Comparison of ENCODE assay signal across 23 cellular contexts in the genomic region with DNA sequence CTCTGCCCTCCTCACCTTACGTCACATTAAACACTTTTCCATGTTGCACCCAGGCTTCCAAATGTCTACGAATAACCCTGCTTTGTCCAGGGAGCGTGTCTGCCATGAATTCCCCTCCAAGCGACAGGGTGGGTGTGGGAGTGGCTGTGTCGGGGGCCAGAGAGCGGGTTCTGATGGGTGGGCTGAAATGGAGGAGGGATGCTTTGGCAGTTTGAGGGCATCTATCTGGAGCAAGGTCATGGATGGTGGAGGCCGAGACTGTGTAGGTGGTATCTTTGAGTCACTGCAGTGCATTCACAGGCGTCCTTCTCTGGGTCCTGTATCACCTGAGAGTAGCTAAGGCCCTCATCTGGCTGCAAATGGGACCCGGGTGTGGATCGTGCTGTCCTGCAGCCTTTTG. TPM values are rescaled to one million over a fixed set of nuclear protein-coding genes. Genes with fewer than 3 reads are reported as not detected.
DNase-seq lines count a peak whose midpoint lies in the region; ATAC-seq, FAIRE-seq and TF ChIP-seq lines count a peak whose summit lies in the region.
"Had no signal": no experiment of that assay in that cellular context is flagged by ENCODE, and none has a peak within 500 bp of the region (broad histone marks: within the 10 kb centered on the region; RNA-seq: fewer than 3 reads in every experiment).

No MANE protein-coding gene starts in this region.

- peak overlapping the region; percentile 25 to 74 (median 39) for H3K27ac Mint-ChIP-seq in nephron

- peaks cover 55% of the 10 kb centered on the region for H3K4me1 Mint-ChIP-seq in nephron

- H3K9me3 ChIP-seq in right cardiac atrium (ENCODE audit: control insufficient read depth, low read length), result no peaks in the 10 kb centered on the region
- H3K9me3 ChIP-seq in H1 (ENCODE audit: insufficient read depth in 2 of 2, low read depth in 1 of 2, low read length in 1 of 2), result no peaks in the 10 kb centered on the region
- no peaks in the 10 kb centered on the region for H3K9me3 ChIP-seq in upper lobe of right lung
- no peaks in the 10 kb centered on the region for H3K9me3 ChIP-seq in SK-N-SH

- POLR2A ChIA-PET in H1 (lab: Charles Lee; ENCODE audit: partially characterized antibody) (interaction anchor here (0.7 kb wide), 1 partner anchor 34 kb away, joined by 3 read pairs; no protein-coding TSS in a partner anchor), SK-N-SH (lab: Yijun Ruan, JAX) (no interaction called here)

- H3K4me3 ChIP-seq in right cardiac atrium (ENCODE audit: low read length), result no peak overlapping the region
- H3K4me3 ChIP-seq in H1 (ENCODE audit: extremely low read depth in 1 of 4, insufficient read depth in 2 of 4, low read depth in 3 of 4, low read length in 4 of 4), result no peak overlapping the region
- H3K4me3 ChIP-seq in upper lobe of right lung, result no peak overlapping the region
- no peak overlapping the region for H3K4me3 ChIP-seq in SK-N-SH (ENCODE audit: low read depth in 2 of 2, low read length in 1 of 2)
- H3K4me3 ChIP-seq: K562 had no signal

- H3K4me1 ChIP-seq in right cardiac atrium (ENCODE audit: control insufficient read depth, insufficient read depth, low read length) (peaks cover 34% of the 10 kb centered on the region), H1 (replicated peaks in 1 of 4; ENCODE audit: control insufficient read depth in 3 of 4, insufficient read depth in 4 of 4, low read length in 3 of 4) (peaks cover 0 to 5% (median 0%) of the 10 kb centered on the region in 4 experiments; a peak in 2 of 7 replicates), upper lobe of right lung (peaks cover 68% of the 10 kb centered on the region), SK-N-SH (ENCODE audit: control insufficient read depth in 1 of 2, insufficient read depth in 2 of 2, low read depth in 1 of 2, low read length in 1 of 2) (peaks cover 0 to 13% of the 10 kb centered on the region in 2 experiments; a peak in 1 of 4 replicates), foreskin keratinocyte (no peaks in the 10 kb centered on the region)

- no peak for TF ChIP-seq EP300 in H1 (IDR thresholded peaks at IDR 0.05; ENCODE audit: borderline replicate concordance in 1 of 2, low read depth in 2 of 2, low read length in 2 of 2)
- no peak for TF ChIP-seq EP300 in SK-N-SH (IDR thresholded peaks at IDR 0.05; ENCODE audit: borderline replicate concordance in 1 of 2, low read depth in 1 of 2, low read length in 1 of 2)

- H4K91ac ChIP-seq in H1 (replicated peaks; ENCODE audit: insufficient read length, low read length), result no peak overlapping the region

- 77% methylated on average over 10 of the region's 10 CpGs for WGBS in right cardiac atrium
- 92% methylated on average over 10 of the region's 10 CpGs; no CpG with 5 or more reads in 1 of the 2 experiments for WGBS in H1 (ENCODE audit: extremely low coverage in 1 of 2, insufficient coverage in 1 of 2, insufficient read length in 1 of 2, insufficient replicate concordance in 2 of 2, low coverage in 1 of 2, low lambda C conversion rate in 2 of 2, missing lambda C conversion rate in 1 of 2), 2 experiments
- 95% methylated on average over 10 of the region's 10 CpGs for WGBS in SK-N-SH (ENCODE audit: low lambda C conversion rate)

- H3K18ac ChIP-seq in H1 (ENCODE audit: extremely low read depth, low read length), result no peak overlapping the region

- DNase-seq in right cardiac atrium (peak in 2 of 3 donors; percentile 24 to 27), Right ventricle myocardium superior (no peak), H1 (ENCODE audit: low read depth in 1 of 2, low spot score in 2 of 2) (no peak), upper lobe of right lung (peak; percentile 44), SHP77 treated with DMSO at 0.1 percent for 48 hours (lab: John Stamatoyannopoulos, UW) (no peak), SK-N-SH (no peak), foreskin keratinocyte (no peak)
- DNase-seq: DMS153, DND-41, MV-4-11, NCI-H1105, NCI-H1436 treated with DMSO at 0.1 percent for 48 hours, NCI-H1930, NCI-H2107, NCI-H526 treated with DMSO at 0.1 percent for 48 hours had no signal

- no peaks in the 10 kb centered on the region for H3K36me3 ChIP-seq in H1 (ENCODE audit: control insufficient read depth in 2 of 4, insufficient read depth in 4 of 4, low read length in 3 of 4)
- H3K36me3 ChIP-seq in upper lobe of right lung, result no peaks in the 10 kb centered on the region
- no peaks in the 10 kb centered on the region for H3K36me3 ChIP-seq in SK-N-SH (replicated peaks in 1 of 2; ENCODE audit: control insufficient read depth in 1 of 2, insufficient read depth in 2 of 2, low read length in 1 of 2)

- TF ChIP-seq RAD21 in H1 (IDR thresholded peaks at IDR 0.05 in 1 of 2, conservative IDR thresholded peaks at IDR 0.05 in 1 of 2; ENCODE audit: low read depth in 2 of 2, low read length in 2 of 2) (no peak), SK-N-SH (IDR thresholded peaks at IDR 0.05; ENCODE audit: low read length) (no peak)

- H2BK120ac ChIP-seq in H1 (replicated peaks; ENCODE audit: low read depth, low read length), result no peak overlapping the region

- H2AFZ ChIP-seq in H1 (ENCODE audit: low read length) (no peak overlapping the region), SK-N-SH (ENCODE audit: low read depth) (no peak overlapping the region)

- no peak for TF ChIP-seq POLR2A in H1 (IDR thresholded peaks at IDR 0.05; ENCODE audit: control extremely low read depth in 1 of 2, low read depth in 2 of 2, low read length in 2 of 2)

- TF ChIP-seq CTCF in H1 (IDR thresholded peaks at IDR 0.05; ENCODE audit: control extremely low read depth in 1 of 3, insufficient read depth in 1 of 3, low read depth in 1 of 3, low read length in 3 of 3), result no peak
- no peak for TF ChIP-seq CTCF in nephron (IDR thresholded peaks at IDR 0.05; ENCODE audit: unreplicated experiment in 3 of 3)
- TF ChIP-seq CTCF in upper lobe of right lung (IDR thresholded peaks at IDR 0.05), result no peak
- no peak for TF ChIP-seq CTCF in SK-N-SH (IDR thresholded peaks at IDR 0.05)
- TF ChIP-seq CTCF in foreskin keratinocyte (conservative IDR thresholded peaks at IDR 0.05), result no peak

- no peak overlapping the region for H2BK20ac ChIP-seq in H1 (ENCODE audit: low read length)

- no peak overlapping the region for H4K5ac ChIP-seq in H1 (ENCODE audit: insufficient read length, low read depth, low read length)

- no peak overlapping the region for H3K14ac ChIP-seq in H1 (ENCODE audit: insufficient read length)

- no peak overlapping the region for H3K4ac ChIP-seq in H1 (replicated peaks; ENCODE audit: insufficient read length, low read depth, low read length)

- H3K9me2 ChIP-seq in SK-N-SH, result no peaks in the 10 kb centered on the region

- no peak overlapping the region for H3K23ac ChIP-seq in H1 (ENCODE audit: insufficient read length)

- no peaks in the 10 kb centered on the region for H3K27me3 ChIP-seq in right cardiac atrium (ENCODE audit: control insufficient read depth, insufficient read depth)
- H3K27me3 ChIP-seq in H1 (replicated peaks in 1 of 4; ENCODE audit: control insufficient read depth in 3 of 4, extremely low read depth in 1 of 4, insufficient read depth in 3 of 4, low read length in 3 of 4), result no peaks in the 10 kb centered on the region
- H3K27me3 ChIP-seq in upper lobe of right lung, result no peaks in the 10 kb centered on the region
- H3K27me3 ChIP-seq in SK-N-SH (ENCODE audit: insufficient read depth), result no peaks in the 10 kb centered on the region
- peaks cover 21% of the 10 kb centered on the region for H3K27me3 ChIP-seq in foreskin keratinocyte

- no peak for FAIRE-seq in H1 (lab: Jason Lieb, UNC)
- FAIRE-seq: GM12892, GM19239, H54, K562 had no signal

- no peak overlapping the region for H2BK12ac ChIP-seq in H1 (ENCODE audit: low read depth, low read length)

- intact Hi-C loops in right cardiac atrium (cut with DNase I) (no loop called here), Right ventricle myocardium superior (cut with DNase I) (no loop called here), upper lobe of right lung (cut with DNase I) (no loop called here)

- H3F3A ChIP-seq in SK-N-SH (replicated peaks; ENCODE audit: insufficient read depth), result peaks cover 4% of the 10 kb centered on the region

- no peaks in the 10 kb centered on the region for H3K79me2 ChIP-seq in H1 (ENCODE audit: control insufficient read depth in 1 of 2, insufficient read depth in 2 of 2, low read length in 2 of 2)
- H3K79me2 ChIP-seq in SK-N-SH (ENCODE audit: insufficient read depth), result peaks cover 100% of the 10 kb centered on the region

- no peak overlapping the region for H2BK5ac ChIP-seq in H1 (ENCODE audit: low read depth, low read length)

- H3K36me3 Mint-ChIP-seq in nephron (ENCODE audit: low read depth), result peaks cover 9% of the 10 kb centered on the region

- CTCF ChIA-PET in H1 (lab: Charles Lee; ENCODE audit: partially characterized antibody) (interaction anchor here (0.7 to 1.6 kb wide), 2 partner anchors 31 to 34 kb away, joined by 3 read pairs; no protein-coding TSS in a partner anchor), SK-N-SH (lab: Yijun Ruan, JAX) (no interaction called here)

- H3K9me3 Mint-ChIP-seq in nephron, result no peaks in the 10 kb centered on the region

- H3K4me2 ChIP-seq in H1 (ENCODE audit: insufficient read depth in 1 of 2, low read depth in 2 of 2, low read length in 2 of 2) (no peak overlapping the region), SK-N-SH (no peak overlapping the region)

- peak overlapping the region; percentile 1; the same call in 1 of the 2 replicates for H4K8ac ChIP-seq in H1 (ENCODE audit: extremely low read depth, insufficient read depth, low read length)

- no peak overlapping the region for H2AK5ac ChIP-seq in H1 (ENCODE audit: low read depth, low read length)

- no peaks in the 10 kb centered on the region for H3K23me2 ChIP-seq in H1 (ENCODE audit: low read depth, low read length)

- H3K9ac ChIP-seq in H1 (replicated peaks in 1 of 4; ENCODE audit: extremely low read depth in 1 of 4, low read depth in 3 of 4, low read length in 3 of 4) (no peak overlapping the region), SK-N-SH (no peak overlapping the region)

- no peaks in the 10 kb centered on the region for H3K27me3 Mint-ChIP-seq in nephron (ENCODE audit: low read depth)

- ATAC-seq in right cardiac atrium (no peak), Right ventricle myocardium superior (ENCODE audit: poor library complexity) (no peak), upper lobe of right lung (no peak), foreskin keratinocyte (no peak)
- ATAC-seq: K562, SK-N-SH treated with all-trans-retinoic acid at 6 μM for 48 hours had no signal

- H3K56ac ChIP-seq in H1 (replicated peaks; ENCODE audit: insufficient read length, low read depth, low read length), result no peak overlapping the region

- no peak overlapping the region for H3K4me3 Mint-ChIP-seq in nephron

- H4K20me1 ChIP-seq in H1 (replicated peaks in 1 of 2; ENCODE audit: control insufficient read depth in 1 of 2, insufficient read depth in 2 of 2, low read length in 2 of 2), result peaks cover 0 to 2% of the 10 kb centered on the region in 2 experiments
- H4K20me1 ChIP-seq in SK-N-SH (ENCODE audit: insufficient read depth), result peaks cover 86% of the 10 kb centered on the region

- H3K27ac ChIP-seq in right cardiac atrium (ENCODE audit: low read length) (no peak overlapping the region), H1 (ENCODE audit: low read depth, low read length) (no peak overlapping the region), upper lobe of right lung (no peak overlapping the region), SK-N-SH (ENCODE audit: low read depth in 2 of 2, low read length in 1 of 2) (no peak overlapping the region), foreskin keratinocyte (no peak overlapping the region)
- H3K27ac ChIP-seq: RWPE1 had no signal

- H2BK15ac ChIP-seq in H1 (ENCODE audit: low read length), result no peak overlapping the region

- H3K79me1 ChIP-seq in H1 (ENCODE audit: low read depth, low read length), result 0 out of 2 replicates have a peak, but pooled peaks cover 2% of the 10 kb centered on the region

RNA-seq across cellular contexts. Expression of a gene that starts 36.6 kb away (rescaled TPM):
- total RNA-seq in right cardiac atrium, result 10 to 100 TPM; 54.5 to 68.8 (median 63.2) TPM
- polyA plus RNA-seq in right cardiac atrium, result 31.6 TPM
- 14.1 TPM for total RNA-seq in Right ventricle myocardium superior
- 7.0 and 7.6 TPM in 2 replicates for total RNA-seq in H1 (2021; fragmentation: NEBNext Ultra II Directional; extraction: Animal tissue kit (Norgen Biotek cat#: 25700))
- 1.8 and 3.4 TPM in 2 replicates for polyA plus RNA-seq in H1 (2011; rRNA removed)
- 2.6 TPM for polyA plus RNA-seq in H1 (2011; cell fraction: cytosol; rRNA removed)
- 11.4 TPM for polyA plus RNA-seq in H1 (2011; cell fraction: nucleus; rRNA removed)
- 2.9 to 3.9 TPM (median 3.1 TPM) in 4 replicates for polyA plus RNA-seq in H1 (2012, experiment 1 of 2)
- polyA plus RNA-seq in H1 (2012, experiment 2 of 2), result 2.1 TPM
- 1.9 TPM for polyA plus RNA-seq in H1 (2013, experiment 1 of 2)
- polyA plus RNA-seq in H1 (2013, experiment 2 of 2), result 2.1 TPM
- polyA minus RNA-seq in H1 (2011; rRNA and poly(A)+ RNA removed), result 3.9 and 6.1 TPM in 2 replicates
- polyA minus RNA-seq in H1 (2011; cell fraction: cytosol; rRNA and poly(A)+ RNA removed), result 6.3 TPM
- 12.2 TPM for polyA minus RNA-seq in H1 (2011; cell fraction: nucleus; rRNA and poly(A)+ RNA removed)
- total RNA-seq in upper lobe of right lung, result 167 TPM
- polyA plus RNA-seq in SK-N-SH (2012; rRNA removed), result 3.8 and 4.5 TPM in 2 replicates
- polyA plus RNA-seq in SK-N-SH (2012; cell fraction: cytosol; rRNA removed), result 2.1 and 3.6 TPM in 2 replicates
- 16.1 and 18.7 TPM in 2 replicates for polyA plus RNA-seq in SK-N-SH (2012; cell fraction: nucleus; rRNA removed)
- total RNA-seq in foreskin keratinocyte, result 0.10 TPM in 1 of 2 replicates, not detected in the other
- polyA plus RNA-seq in foreskin keratinocyte, result 0.02 and 0.03 TPM in 2 replicates
- total RNA-seq: MCF 10A had no signal

Comparison
In these comparisons a context has a peak if more than half of its experiments do, and no peak if none do; other contexts are left out.
1. DNase-seq: peak in right cardiac atrium (2 of 3) and upper lobe of right lung (single experiment); none in Right ventricle myocardium superior (single experiment), H1 (0 of 2), SHP77 treated with DMSO at 0.1 percent for 48 hours (single experiment), SK-N-SH (single experiment) and foreskin keratinocyte (0 of 2).